14 cellular contexts compared by ENCODE assay signal in the genomic region with DNA sequence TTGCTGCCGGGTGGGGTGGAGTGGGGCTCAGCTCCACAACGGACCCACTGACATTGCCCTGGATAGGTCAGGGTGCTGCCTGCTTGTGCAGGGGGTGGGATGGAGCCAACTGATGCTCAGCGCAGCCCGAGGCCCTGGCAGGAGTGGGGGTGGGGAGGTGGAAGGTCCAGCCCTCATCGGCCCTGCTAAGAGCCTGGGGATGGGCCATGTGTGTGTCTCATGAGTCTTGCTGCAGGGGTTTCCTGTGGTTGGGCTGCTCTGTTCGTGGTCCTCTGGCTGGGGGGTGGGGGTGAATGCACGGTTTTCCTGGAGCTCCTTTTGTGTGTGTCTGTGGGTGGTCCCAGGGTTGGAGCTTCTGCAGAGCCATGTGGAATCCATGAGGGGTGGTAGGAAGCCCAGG. TPM values are rescaled to one million over a fixed set of nuclear protein-coding genes. Genes with fewer than 3 reads are reported as not detected.
DNase-seq lines count a peak whose midpoint lies in the region; ATAC-seq and TF ChIP-seq lines count a peak whose summit lies in the region.
"Had no signal": no experiment of that assay in that cellular context is flagged by ENCODE, and none has a peak within 500 bp of the region (broad histone marks: within the 10 kb centered on the region; RNA-seq: fewer than 3 reads in every experiment).

No MANE protein-coding gene starts in this region.

- H3K27ac Mint-ChIP-seq in activated naive CD4-positive, alpha-beta T cell treated with anti-CD3 and anti-CD28 coated beads, Interleukin-2, amount 50 U/mL, for 72 hours, result peak overlapping the region; percentile 50 to 87
- H3K27ac Mint-ChIP-seq in activated naive CD4-positive, alpha-beta T cell treated with anti-CD3 and anti-CD28 coated beads for 36 hours, result no peak overlapping the region
- H3K27ac Mint-ChIP-seq in effector memory CD8-positive, alpha-beta T cell, result peak overlapping the region; percentile 77 to 98

- no peaks in the 10 kb centered on the region for H3K27me3 ChIP-seq in Loucy (ENCODE audit: insufficient read depth, low read length, poor library complexity, severe bottlenecking)
- H3K27me3 ChIP-seq: breast epithelium had no signal

- H3F3A ChIP-seq in Loucy (ENCODE audit: low read depth), result no peaks in the 10 kb centered on the region

- no peaks in the 10 kb centered on the region for H3K9me3 Mint-ChIP-seq in activated naive CD4-positive, alpha-beta T cell treated with anti-CD3 and anti-CD28 coated beads, Interleukin-2, amount 50 U/mL, for 72 hours
- no peaks in the 10 kb centered on the region for H3K9me3 Mint-ChIP-seq in activated naive CD4-positive, alpha-beta T cell treated with anti-CD3 and anti-CD28 coated beads for 36 hours
- H3K9me3 Mint-ChIP-seq in effector memory CD8-positive, alpha-beta T cell, result no peaks in the 10 kb centered on the region
- H3K9me3 Mint-ChIP-seq: activated T-helper 2 cell treated with anti-CD3 and anti-CD28 coated beads, Interferon-gamma antibody, Interleukin-2, Interleukin-4, amounts not matched to agents 10 μg/mL and 5 μg/mL and 100 μg/mL, durations not matched to agents 14 hours and 24 hours and 36 hours; neural crest cell had no signal

- no peaks in the 10 kb centered on the region for H3K36me3 ChIP-seq in Loucy (ENCODE audit: insufficient read depth, low read length)
- H3K36me3 ChIP-seq: breast epithelium, left ventricle myocardium inferior had no signal

- no peaks in the 10 kb centered on the region for H3K79me2 ChIP-seq in Loucy (ENCODE audit: insufficient read depth, low read length)

- H3K4me1 ChIP-seq in Loucy (ENCODE audit: insufficient read depth, low read length, poor library complexity, severe bottlenecking), result peaks cover 40% of the 10 kb centered on the region
- H3K4me1 ChIP-seq: breast epithelium had no signal

- peak overlapping the region; percentile 63 for H3K9ac ChIP-seq in Loucy (ENCODE audit: low read depth, low read length, poor library complexity, severe bottlenecking)

- TF ChIP-seq CTCF in Loucy (conservative IDR thresholded peaks at IDR 0.05; ENCODE audit: low read length), result no peak

- H3K4me1 Mint-ChIP-seq in activated naive CD4-positive, alpha-beta T cell treated with anti-CD3 and anti-CD28 coated beads for 36 hours (ENCODE audit: low read depth), result peaks cover 32% of the 10 kb centered on the region
- peaks cover 34 to 41% of the 10 kb centered on the region in 2 donors for H3K4me1 Mint-ChIP-seq in effector memory CD8-positive, alpha-beta T cell (ENCODE audit: low read depth in 2 of 2)

- H3K36me3 Mint-ChIP-seq in activated naive CD4-positive, alpha-beta T cell treated with anti-CD3 and anti-CD28 coated beads, Interleukin-2, amount 50 U/mL, for 72 hours, result no peaks in the 10 kb centered on the region
- H3K36me3 Mint-ChIP-seq in activated naive CD4-positive, alpha-beta T cell treated with anti-CD3 and anti-CD28 coated beads for 36 hours (ENCODE audit: low read depth), result no peaks in the 10 kb centered on the region
- peaks cover 7% of the 10 kb centered on the region for H3K36me3 Mint-ChIP-seq in effector memory CD8-positive, alpha-beta T cell (ENCODE audit: insufficient read depth)

- no peaks in the 10 kb centered on the region for H3K9me2 ChIP-seq in Loucy (replicated peaks; ENCODE audit: low read depth, low read length)

- H4K20me1 ChIP-seq in Loucy (ENCODE audit: insufficient read depth, low read length, poor library complexity, severe bottlenecking), result no peaks in the 10 kb centered on the region

- H3K27me3 Mint-ChIP-seq in activated naive CD4-positive, alpha-beta T cell treated with anti-CD3 and anti-CD28 coated beads for 36 hours (ENCODE audit: low read depth), result no peaks in the 10 kb centered on the region
- H3K27me3 Mint-ChIP-seq in effector memory CD8-positive, alpha-beta T cell, result no peaks in the 10 kb centered on the region

- peak overlapping the region; percentile 53 for H3K4me2 ChIP-seq in Loucy (ENCODE audit: low read depth, low read length, poor library complexity, severe bottlenecking)

- CTCF ChIA-PET in activated naive CD4-positive, alpha-beta T cell treated with anti-CD3 and anti-CD28 coated beads for 36 hours (lab: Charles Lee), result interaction anchor here (0.6 to 4.6 kb wide), 9 partner anchors 8 to 407 kb away, joined by 3 to 64 read pairs (median 5); no protein-coding TSS in a partner anchor

- peak overlapping the region; percentile 43 for H3K4me3 ChIP-seq in Loucy (ENCODE audit: low read length, poor library complexity, severe bottlenecking)
- H3K4me3 ChIP-seq: breast epithelium, left ventricle myocardium inferior had no signal

- no peak overlapping the region for H3K4me3 Mint-ChIP-seq in activated naive CD4-positive, alpha-beta T cell treated with anti-CD3 and anti-CD28 coated beads for 36 hours
- peak overlapping the region; percentile 83 to 90 for H3K4me3 Mint-ChIP-seq in effector memory CD8-positive, alpha-beta T cell
- H3K4me3 Mint-ChIP-seq: neural crest cell had no signal

- no peaks in the 10 kb centered on the region for H3K9me3 ChIP-seq in Loucy (ENCODE audit: insufficient read depth, low read depth, low read length)
- H3K9me3 ChIP-seq: breast epithelium, left ventricle myocardium inferior had no signal

- no peak for ATAC-seq in activated naive CD4-positive, alpha-beta T cell treated with anti-CD3 and anti-CD28 coated beads, Interleukin-2, amount 50 U/mL, for 72 hours
- ATAC-seq in effector memory CD8-positive, alpha-beta T cell (replicated peaks), result no peak
- ATAC-seq in HG02885 (IDR thresholded peaks at IDR 0.05; ENCODE audit: poor library complexity, unreplicated experiment) (no peak), GM21717 (IDR thresholded peaks at IDR 0.05; ENCODE audit: unreplicated experiment) (no peak)

- 0 out of 2 replicates have a peak overlapping the region, but pooled peaks have one; percentile 9 for H2AFZ ChIP-seq in Loucy (ENCODE audit: low read length)

- no peak for DNase-seq in activated naive CD4-positive, alpha-beta T cell treated with anti-CD3 and anti-CD28 coated beads, Interleukin-2, amount 50 U/mL, for 72 hours (ENCODE audit: low spot score in 2 of 2)
- no peak for DNase-seq in activated naive CD4-positive, alpha-beta T cell treated with anti-CD3 and anti-CD28 coated beads for 36 hours
- no peak for DNase-seq in effector memory CD8-positive, alpha-beta T cell
- no peak for DNase-seq in HK-2 (ENCODE audit: unreplicated experiment)
- DNase-seq: COR-L47, left ventricle myocardium inferior, midbrain, NCI-H510A treated with DMSO at 0.1 percent for 48 hours had no signal

- intact Hi-C loops in activated naive CD4-positive, alpha-beta T cell treated with anti-CD3 and anti-CD28 coated beads for 36 hours (cut with micrococcal nuclease), result loop anchor here (2.0 to 5.0 kb wide), 2 partner anchors 228 to 407 kb away; no protein-coding TSS in a partner anchor

RNA-seq across cellular contexts. Expression of a gene that starts 39.4 kb away (rescaled TPM):
- not detected for total RNA-seq in activated naive CD4-positive, alpha-beta T cell treated with anti-CD3 and anti-CD28 coated beads, Interleukin-2, amount 50 U/mL, for 72 hours
- total RNA-seq in activated naive CD4-positive, alpha-beta T cell treated with anti-CD3 and anti-CD28 coated beads for 36 hours, result not detected
- total RNA-seq: activated T-helper 2 cell treated with anti-CD3 and anti-CD28 coated beads, Interferon-gamma antibody, Interleukin-2, Interleukin-4, amounts not matched to agents 10 μg/mL and 5 μg/mL and 100 μg/mL, durations not matched to agents 14 hours and 24 hours and 36 hours; neural crest cell had no signal
